Comparison of ENCODE assay signal across 8 cellular contexts in genomic region chr2:109947262-109947958, GRCh38. TPM values are rescaled to one million over a fixed set of nuclear protein-coding genes. Genes with fewer than 3 reads are reported as not detected.
DNase-seq lines count a peak whose midpoint lies in the region; ATAC-seq, FAIRE-seq and TF ChIP-seq lines count a peak whose summit lies in the region.
"Not testable (repeated sequence)": the region's sequence is repeated elsewhere in the genome, so short reads cannot be mapped to it uniquely, and the experiment has no call there.
"Had no signal": no experiment of that assay in that cellular context is flagged by ENCODE, and none has a peak within 500 bp of the region (broad histone marks: within the 10 kb centered on the region; RNA-seq: fewer than 3 reads in every experiment).

No MANE protein-coding gene starts in this region.

- not testable (repeated sequence) for H3K9me3 ChIP-seq in right cardiac atrium (ENCODE audit: control insufficient read depth, low read length); lung (ENCODE audit: control insufficient read depth in 2 of 2, insufficient read depth in 1 of 2, low read length in 1 of 2); pancreas; upper lobe of right lung

- H3K4me3 ChIP-seq in right cardiac atrium (ENCODE audit: low read length); lung; pancreas; upper lobe of right lung: not testable (repeated sequence)

- TF ChIP-seq CTCF in WTC11 (IDR thresholded peaks at IDR 0.05); lung (IDR thresholded peaks at IDR 0.05; ENCODE audit: control extremely low read depth, extremely low read depth); pancreas (IDR thresholded peaks at IDR 0.05); upper lobe of right lung (IDR thresholded peaks at IDR 0.05): not testable (repeated sequence)

- intact Hi-C loops in Right ventricle myocardium inferior (cut with DNase I); right cardiac atrium (cut with DNase I); pancreas (cut with DNase I); upper lobe of right lung (cut with DNase I): not testable (repeated sequence)

- not testable (repeated sequence) for H3K9me3 Mint-ChIP-seq in WTC11; activated naive CD4-positive, alpha-beta T cell treated with anti-CD3 and anti-CD28 coated beads, Interleukin-2, amount 50 U/mL, for 72 hours

- H3K4me1 Mint-ChIP-seq in WTC11, result not testable (repeated sequence)

- not testable (repeated sequence) for H3K4me3 Mint-ChIP-seq in WTC11

- FAIRE-seq in pancreas (lab: Jason Lieb, UNC), result not testable (repeated sequence)

- H3K4me1 ChIP-seq in right cardiac atrium (ENCODE audit: control insufficient read depth, insufficient read depth, low read length); lung (ENCODE audit: control insufficient read depth in 2 of 2, insufficient read depth in 2 of 2, low read length in 2 of 2); pancreas; upper lobe of right lung: not testable (repeated sequence)

- WGBS in right cardiac atrium, result no CpG with 5 or more reads among the region's 71 CpGs
- WGBS in lung, 2 donors, result no CpG with 5 or more reads among the region's 71 CpGs
- no CpG with 5 or more reads among the region's 71 CpGs for WGBS in pancreas, 2 donors

- DNase-seq in WTC11 (ENCODE audit: low spot score); activated naive CD4-positive, alpha-beta T cell treated with anti-CD3 and anti-CD28 coated beads, Interleukin-2, amount 50 U/mL, for 72 hours (ENCODE audit: low spot score in 2 of 2); Right ventricle myocardium inferior (ENCODE audit: missing footprints); right cardiac atrium; lung (ENCODE audit: low spot score); pancreas; upper lobe of right lung: not testable (repeated sequence)

- H3K36me3 ChIP-seq in lung (ENCODE audit: control insufficient read depth in 2 of 2, insufficient read depth in 2 of 2, low read length in 2 of 2); pancreas; upper lobe of right lung: not testable (repeated sequence)

- not testable (repeated sequence) for H3K27ac Mint-ChIP-seq in WTC11; activated naive CD4-positive, alpha-beta T cell treated with anti-CD3 and anti-CD28 coated beads, Interleukin-2, amount 50 U/mL, for 72 hours

- ATAC-seq in WTC11 (peak; percentile 83), Right ventricle myocardium inferior (peak; percentile 78), right cardiac atrium (peak; percentile 81 to 84), lung (ENCODE audit: insufficient read depth, low FRiP score) (peak; percentile 58), pancreas (peak in 3 of 4 donors; percentile 53 to 70 (median 62)), upper lobe of right lung (peak; percentile 77)
- peak; percentile 48 to 53 for ATAC-seq in activated naive CD4-positive, alpha-beta T cell treated with anti-CD3 and anti-CD28 coated beads, Interleukin-2, amount 50 U/mL, for 72 hours

- CTCF ChIA-PET in WTC11 (lab: Charles Lee), result not testable (repeated sequence)

- H3K27me3 ChIP-seq in right cardiac atrium (ENCODE audit: control insufficient read depth, insufficient read depth); lung (ENCODE audit: control insufficient read depth, insufficient read depth); pancreas; upper lobe of right lung: not testable (repeated sequence)

- not testable (repeated sequence) for H3K27ac ChIP-seq in right cardiac atrium (ENCODE audit: low read length); lung (ENCODE audit: low read depth in 1 of 2, low read length in 1 of 2); pancreas; upper lobe of right lung

- not testable (repeated sequence) for H3K27me3 Mint-ChIP-seq in WTC11 (ENCODE audit: low read depth)

- H3K36me3 Mint-ChIP-seq in WTC11; activated naive CD4-positive, alpha-beta T cell treated with anti-CD3 and anti-CD28 coated beads, Interleukin-2, amount 50 U/mL, for 72 hours: not testable (repeated sequence)

- POLR2A ChIA-PET in WTC11 (lab: Charles Lee), result not testable (repeated sequence)

RNA-seq across cellular contexts. Expression of gene LIMS3, which starts 48.9 kb away (rescaled TPM):
- total RNA-seq in WTC11 (2021), result 1.1 to 4.6 TPM (median 2.5 TPM) in 3 replicates
- 1 to 10 TPM in 1 of 2 donors, under 1 TPM in 1; 0.57 to 1.1 TPM for total RNA-seq in activated naive CD4-positive, alpha-beta T cell treated with anti-CD3 and anti-CD28 coated beads, Interleukin-2, amount 50 U/mL, for 72 hours
- total RNA-seq in Right ventricle myocardium inferior, result 5.3 TPM
- total RNA-seq in right cardiac atrium, result 1 to 10 TPM; 2.4 to 8.7 (median 3.2) TPM
- polyA plus RNA-seq in right cardiac atrium, result 2.0 TPM
- 1 to 10 TPM; 1.2 to 3.3 TPM for total RNA-seq in lung
- 1 to 10 TPM in 1 of 2 donors, under 1 TPM in 1; 0.55 to 1.0 TPM for polyA plus RNA-seq in lung
- total RNA-seq in pancreas, result 1 to 10 TPM; 1.5 to 3.1 (median 2.1) TPM
- polyA plus RNA-seq in pancreas, result 1 to 10 TPM in 1 of 2 donors, under 1 TPM in 1; 0.38 to 1.7 TPM
- 3.1 TPM for total RNA-seq in upper lobe of right lung
- total RNA-seq: H7 had no signal
